ENCODE assay signal across 8 cellular contexts in genomic region chr6:85669735-85670194, GRCh38. TPM values are rescaled to one million over a fixed set of nuclear protein-coding genes. Genes with fewer than 3 reads are reported as not detected.
DNase-seq lines count a peak whose midpoint lies in the region; ATAC-seq, FAIRE-seq and TF ChIP-seq lines count a peak whose summit lies in the region.

No MANE protein-coding gene starts in this region.

- DNase-seq in GM12892 (ENCODE audit: insufficient read length) (peak; percentile 33), KBM-7 (peak; percentile 75), foreskin melanocyte (peak; percentile 92), NCI-H1417 (lab: John Stamatoyannopoulos, UW) (no peak), GOT3 (lab: John Stamatoyannopoulos, UW) (no peak), adrenal gland (no peak)
- peak; percentile 28 for DNase-seq in activated CD4-positive, alpha-beta T cell treated with anti-CD3 and anti-CD28 coated beads, Interleukin-2, amount 50 U/mL, for 1 hour

- intact Hi-C loops in adrenal gland (cut with DNase I), result loop anchor here in 1 of 2 donors (10.0 kb wide), 1 partner anchor 75 kb away; the partner anchor contains the start of gene SNX14

- TF ChIP-seq CTCF in adrenal gland (IDR thresholded peaks at IDR 0.05), result no peak

- H3K9me3 ChIP-seq in adrenal gland (replicated peaks in 1 of 3), result no peaks in the 10 kb centered on the region

- in situ Hi-C loops in KBM-7 (cut with MboI; ENCODE audit: low pct_unique_long_range_greater_than_20kb, low sequenced_read_pairs), result no loop called here

- H3K4me3 ChIP-seq in adrenal gland, result no peak overlapping the region

- H3K27ac ChIP-seq in adrenal gland, result no peak overlapping the region

- peak; percentile 95 for ATAC-seq in GM21737 (IDR thresholded peaks at IDR 0.05; ENCODE audit: unreplicated experiment)

- WGBS in adrenal gland, 4 donors, result 47 to 70% (median 63%) methylated on average over 4 of the region's 4 CpGs

- peaks cover 9 to 20% of the 10 kb centered on the region in 2 donors for H3K4me1 ChIP-seq in adrenal gland (replicated peaks in 1 of 2)

- no peaks in the 10 kb centered on the region for H3K27me3 ChIP-seq in adrenal gland

- H3K36me3 ChIP-seq in adrenal gland (replicated peaks in 1 of 2), result peaks cover 0 to 6% of the 10 kb centered on the region in 2 donors

- TF ChIP-seq POLR2A in GM12892 (IDR thresholded peaks at IDR 0.05; ENCODE audit: low read depth, low read length) (peak; percentile 72), adrenal gland (IDR thresholded peaks at IDR 0.05) (no peak)

- FAIRE-seq in GM12892 (lab: Jason Lieb, UNC), result peak; percentile 95

RNA-seq across cellular contexts. Expression of gene SYNCRIP, which starts 27.1 kb away (rescaled TPM):
- 95.0 TPM for polyA plus RNA-seq in GM12892 (2012; ENCODE audit: missing spikeins)
- total RNA-seq in adrenal gland, result 100 to 1,000 TPM in 1 of 8 donors, 10 to 100 TPM in 7; 28.2 to 103 (median 54.9) TPM
- polyA plus RNA-seq in adrenal gland, result 100 to 1,000 TPM in 1 of 3 donors, 10 to 100 TPM in 2; 21.9 to 173 (median 28.2) TPM

Comparison
In these comparisons a context has a peak if more than half of its experiments do, and no peak if none do; other contexts are left out.
1. DNase-seq: peak in GM12892 (single experiment), KBM-7 (single experiment), activated CD4-positive, alpha-beta T cell treated with anti-CD3 and anti-CD28 coated beads, Interleukin-2, amount 50 U/mL, for 1 hour (single experiment) and foreskin melanocyte (single experiment); none in NCI-H1417 (0 of 3), GOT3 (single experiment) and adrenal gland (0 of 7).